20 cellular contexts compared by ENCODE assay signal in the genomic region with DNA sequence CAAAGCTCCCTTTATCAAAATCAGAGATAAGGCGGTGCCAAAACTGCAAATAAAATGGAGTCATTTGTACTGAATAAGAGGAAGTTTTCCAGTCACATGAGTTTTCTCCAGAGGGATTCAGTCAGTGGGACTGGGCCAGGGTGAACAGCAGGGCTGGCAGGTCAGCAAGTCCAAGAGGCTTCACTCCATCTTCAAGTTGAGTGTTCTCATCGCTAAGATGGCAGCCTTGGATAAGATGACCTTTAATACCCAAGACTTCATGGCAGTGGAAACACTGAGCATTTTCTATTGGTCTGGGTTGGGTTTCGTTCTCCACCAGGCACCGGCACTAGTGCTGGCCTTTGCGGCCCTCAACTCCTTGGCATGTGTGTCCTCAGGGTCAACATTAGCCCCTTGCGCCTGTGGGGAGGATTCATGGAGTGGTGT. TPM values are rescaled to one million over a fixed set of nuclear protein-coding genes. Genes with fewer than 3 reads are reported as not detected.
"Had no signal": no experiment of that assay in that cellular context is flagged by ENCODE, and none has a peak within 500 bp of the region (broad histone marks: within the 10 kb centered on the region; RNA-seq: fewer than 3 reads in every experiment).

No MANE protein-coding gene starts in this region.

- DNase-seq: activated B cell treated with CpG ODN at 0.5 μM for 24 hours; activated CD4-positive, alpha-beta T cell treated with anti-CD3 and anti-CD28 coated beads for 48 hours; activated CD8-positive, alpha-beta T cell treated with anti-CD3 and anti-CD28 coated beads for 36 hours; activated effector memory CD4-positive, alpha-beta T cell treated with anti-CD3 and anti-CD28 coated beads, Interleukin-2, amount 50 U/mL, for 16 hours; activated T-cell treated with anti-CD3 and anti-CD28 coated beads, Interleukin-2, amount 50 U/mL, for 48 hours; amniotic stem cell; dermis blood vessel endothelial cell; effector memory CD8-positive, alpha-beta T cell; islet precursor cell; nephron progenitor cell; occipital lobe; psoas muscle; sigmoid colon; stimulated activated CD4-positive, alpha-beta T cell treated with anti-CD3 and anti-CD28 coated beads, Interleukin-1b, Interleukin-23, amount 100 ng/mL, for 48 hours; T-helper 17 cell had no signal

- ATAC-seq: activated CD8-positive, alpha-beta T cell treated with anti-CD3 and anti-CD28 coated beads for 36 hours; effector memory CD8-positive, alpha-beta T cell; psoas muscle; stimulated activated effector memory CD8-positive, alpha-beta T cell treated with anti-CD3 and anti-CD28 coated beads, Interleukin-12 subunit alpha, Interleukin-12 subunit beta, amount 100 ng/mL, for 72 hours; T-helper 17 cell had no signal

- H3K4me1 ChIP-seq: breast epithelium, sigmoid colon had no signal

- H3K27me3 ChIP-seq: breast epithelium, hepatocyte, sigmoid colon, tibial nerve, vagina had no signal

- H3K9me3 ChIP-seq: vagina had no signal

- H3K4me3 ChIP-seq: breast epithelium, hepatocyte, psoas muscle, sigmoid colon, tibial nerve, vagina had no signal

- H3K27ac ChIP-seq: breast epithelium, hepatocyte, psoas muscle, sigmoid colon, tibial nerve, vagina had no signal

- H3K36me3 ChIP-seq: breast epithelium, sigmoid colon, tibial nerve, vagina had no signal

RNA-seq across cellular contexts. Expression of gene MAS1, which starts 48.8 kb away (rescaled TPM):
- total RNA-seq: activated B cell treated with CpG ODN at 0.5 μM for 24 hours; activated CD8-positive, alpha-beta T cell treated with anti-CD3 and anti-CD28 coated beads for 36 hours; breast epithelium; dermis blood vessel endothelial cell; hepatocyte; occipital lobe; psoas muscle; sigmoid colon; T-helper 17 cell; tibial nerve had no signal
- polyA plus RNA-seq: hepatocyte, psoas muscle had no signal
